1 cellular context compared by ENCODE assay signal in genomic region chr17:38871992-38872605, GRCh38.
A peak's percentile ranks its signal among the peaks of the same experiment; 100 is the strongest.
TF ChIP-seq lines count a peak whose summit lies in the region.

No MANE protein-coding gene starts in this region.

TF ChIP-seq in GM12878, 131 proteins besides CTCF, POLR2A, EP300 and RAD21:
- TF ChIP-seq, protein P1, sequence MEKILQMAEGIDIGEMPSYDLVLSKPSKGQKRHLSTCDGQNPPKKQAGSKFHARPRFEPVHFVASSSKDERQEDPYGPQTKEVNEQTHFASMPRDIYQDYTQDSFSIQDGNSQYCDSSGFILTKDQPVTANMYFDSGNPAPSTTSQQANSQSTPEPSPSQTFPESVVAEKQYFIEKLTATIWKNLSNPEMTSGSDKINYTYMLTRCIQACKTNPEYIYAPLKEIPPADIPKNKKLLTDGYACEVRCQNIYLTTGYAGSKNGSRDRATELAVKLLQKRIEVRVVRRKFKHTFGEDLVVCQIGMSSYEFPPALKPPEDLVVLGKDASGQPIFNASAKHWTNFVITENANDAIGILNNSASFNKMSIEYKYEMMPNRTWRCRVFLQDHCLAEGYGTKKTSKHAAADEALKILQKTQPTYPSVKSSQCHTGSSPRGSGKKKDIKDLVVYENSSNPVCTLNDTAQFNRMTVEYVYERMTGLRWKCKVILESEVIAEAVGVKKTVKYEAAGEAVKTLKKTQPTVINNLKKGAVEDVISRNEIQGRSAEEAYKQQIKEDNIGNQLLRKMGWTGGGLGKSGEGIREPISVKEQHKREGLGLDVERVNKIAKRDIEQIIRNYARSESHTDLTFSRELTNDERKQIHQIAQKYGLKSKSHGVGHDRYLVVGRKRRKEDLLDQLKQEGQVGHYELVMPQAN (conservative IDR thresholded peaks at IDR 0.05), result 0 out of 2 replicates have a peak, but pooled peaks have one; percentile 7
- TF ChIP-seq MTA2 (IDR thresholded peaks at IDR 0.05; ENCODE audit: low read depth), result no peak
- no peak for TF ChIP-seq JUND (IDR thresholded peaks at IDR 0.05; ENCODE audit: low read depth, low read length)
- TF ChIP-seq EZH2 (IDR thresholded peaks at IDR 0.05; ENCODE audit: borderline replicate concordance, control insufficient read depth, low read depth, low read length), result no peak
- no peak for TF ChIP-seq ESRRA (IDR thresholded peaks at IDR 0.05; ENCODE audit: low read length)
- peak; percentile 72 for TF ChIP-seq ATF7 (IDR thresholded peaks at IDR 0.05; ENCODE audit: low read depth)
